ENCODE assay signal across 8 cellular contexts in the genomic region with DNA sequence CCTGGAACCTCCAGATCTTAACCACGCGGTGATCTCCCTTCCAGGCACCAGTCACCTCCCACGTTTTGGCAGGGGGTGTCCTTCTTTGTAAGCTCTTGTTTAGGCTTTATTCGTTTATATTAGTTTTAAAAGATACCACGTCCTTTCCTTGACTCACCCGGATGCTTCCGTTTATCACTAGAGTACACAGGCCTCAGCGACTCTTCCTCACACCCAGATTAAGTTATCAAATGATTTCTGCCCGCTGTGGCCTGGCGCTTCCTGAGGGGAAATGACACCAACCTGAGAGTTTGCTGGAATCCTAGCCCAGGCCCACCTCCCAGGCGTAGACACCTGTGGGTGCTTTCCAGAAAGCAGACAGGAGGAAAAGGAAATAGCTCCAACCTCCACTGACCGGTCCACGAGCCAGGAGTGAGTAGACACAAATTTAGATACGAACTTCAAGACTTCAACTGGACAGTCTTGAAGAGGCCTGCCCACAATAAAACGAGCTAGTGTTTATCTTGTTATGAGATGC. TPM values are rescaled to one million over a fixed set of nuclear protein-coding genes. Genes with fewer than 3 reads are reported as not detected.
DNase-seq lines count a peak whose midpoint lies in the region; ATAC-seq and TF ChIP-seq lines count a peak whose summit lies in the region.

No MANE protein-coding gene starts in this region.

- H3K27me3 ChIP-seq in WERI-Rb-1 (ENCODE audit: insufficient read depth, low read depth, severe bottlenecking) (no peaks in the 10 kb centered on the region), hepatocyte (no peaks in the 10 kb centered on the region), gastrocnemius medialis (no peaks in the 10 kb centered on the region)

- no peak for TF ChIP-seq POLR2A in gastrocnemius medialis (IDR thresholded peaks at IDR 0.05)

- peak overlapping the region; percentile 98 for H3K4me2 ChIP-seq in hepatocyte

- H3K9ac ChIP-seq in ES-I3 (ENCODE audit: low read depth, low read length), result peak overlapping the region; percentile 98

- ATAC-seq in gastrocnemius medialis, result no peak
- ATAC-seq in HG02798 (IDR thresholded peaks at IDR 0.05; ENCODE audit: poor library complexity, unreplicated experiment), result no peak

- H4K20me1 ChIP-seq in hepatocyte (ENCODE audit: insufficient read depth, poor library complexity, severe bottlenecking), result no peaks in the 10 kb centered on the region

- H2AFZ ChIP-seq in hepatocyte, result peak overlapping the region; percentile 87

- no peaks in the 10 kb centered on the region for H3K9me3 ChIP-seq in ES-I3 (ENCODE audit: control insufficient read depth, insufficient read depth, low read length)
- no peaks in the 10 kb centered on the region for H3K9me3 ChIP-seq in WERI-Rb-1 (ENCODE audit: severe bottlenecking)
- H3K9me3 ChIP-seq in hepatocyte (ENCODE audit: low read depth), result no peaks in the 10 kb centered on the region
- no peaks in the 10 kb centered on the region for H3K9me3 ChIP-seq in gastrocnemius medialis

- H3K9me2 ChIP-seq in hepatocyte (replicated peaks; ENCODE audit: insufficient read depth), result no peaks in the 10 kb centered on the region

- no peaks in the 10 kb centered on the region for H3K79me2 ChIP-seq in hepatocyte

- TF ChIP-seq CTCF in WERI-Rb-1 (IDR thresholded peaks at IDR 0.05; ENCODE audit: low read depth, low read length) (no peak), hepatocyte (IDR thresholded peaks at IDR 0.05; ENCODE audit: poor library complexity) (no peak), gastrocnemius medialis (IDR thresholded peaks at IDR 0.05 in 4 of 5, conservative IDR thresholded peaks at IDR 0.05 in 1 of 5) (no peak)

- H3K4me1 ChIP-seq in ES-I3 (ENCODE audit: insufficient read depth, low read length) (peaks cover 14% of the 10 kb centered on the region; the same call in 1 of the 2 replicates), hepatocyte (ENCODE audit: insufficient read depth) (no peaks in the 10 kb centered on the region), gastrocnemius medialis (peaks cover 0 to 3% of the 10 kb centered on the region in 2 donors)

- intact Hi-C loops in gastrocnemius medialis (cut with DNase I; ENCODE audit: low total_unique reads), result no loop called here

- peak; percentile 26 for DNase-seq in WERI-Rb-1
- DNase-seq in hepatocyte (ENCODE audit: low spot score), result no peak
- no peak for DNase-seq in gastrocnemius medialis
- DNase-seq in effector CD4-positive, alpha-beta T cell, result no peak
- DNase-seq in superior temporal gyrus (ENCODE audit: extremely low spot score), result no peak
- DNase-seq in A172 (ENCODE audit: low spot score), result no peak

- H3K4me3 ChIP-seq in WERI-Rb-1 (ENCODE audit: low read depth, low read length) (peak overlapping the region; percentile 89), hepatocyte (no peak overlapping the region), gastrocnemius medialis (peak overlapping the region; percentile 50 to 77 (median 60))

- in situ Hi-C loops in gastrocnemius medialis (cut with MboI; ENCODE audit: low sequenced_read_pairs in 4 of 4), result no loop called here

- H3K27ac ChIP-seq in WERI-Rb-1, result peak overlapping the region; percentile 94
- H3K27ac ChIP-seq in hepatocyte, result peak overlapping the region; percentile 13
- peak overlapping the region; percentile 29 to 48 (median 42) for H3K27ac ChIP-seq in gastrocnemius medialis

- no peaks in the 10 kb centered on the region for H3K36me3 ChIP-seq in ES-I3 (ENCODE audit: insufficient read depth, low read length)
- no peaks in the 10 kb centered on the region for H3K36me3 ChIP-seq in WERI-Rb-1
- H3K36me3 ChIP-seq in hepatocyte (replicated peaks; ENCODE audit: insufficient read depth, low read depth), result no peaks in the 10 kb centered on the region
- H3K36me3 ChIP-seq in gastrocnemius medialis, result no peaks in the 10 kb centered on the region

- 30% methylated on average over 15 of the region's 15 CpGs for WGBS in hepatocyte (ENCODE audit: low lambda C conversion rate, missing lambda C conversion rate)

RNA-seq across cellular contexts. Expression of gene ADAMTS3, which starts 0.8 kb away (rescaled TPM):
- total RNA-seq in hepatocyte (3.8 and 5.8 TPM in 2 replicates), gastrocnemius medialis (under 1 TPM in 3 of 4 donors, not detected in 1; 0.18 to 0.41 (median 0.23) TPM)
- 0.59 and 1.2 TPM in 2 replicates for polyA plus RNA-seq in hepatocyte
- total RNA-seq in A172 (2014; rRNA removed; shearing (Covaris generic)), result 0.19 TPM in 1 of 2 replicates, not detected in the other

Comparison
In these comparisons a context has a peak if more than half of its experiments do, and no peak if none do; other contexts are left out.
1. H3K27ac ChIP-seq: peak in every context shown above with its lines; median percentile 94 in WERI-Rb-1; 42 in gastrocnemius medialis; 13 in hepatocyte.